Comparison of ENCODE assay signal across 2 cellular contexts in genomic region chr6:18254793-18255192, GRCh38.
A peak's percentile ranks its signal among the peaks of the same experiment; 100 is the strongest.
TF ChIP-seq lines count a peak whose summit lies in the region.

No MANE protein-coding gene starts in this region.

TF ChIP-seq in HCT116, 20 proteins besides CTCF, POLR2A, EP300 and RAD21 (continued from another document):
- TF ChIP-seq POLR2AphosphoS5 (IDR thresholded peaks at IDR 0.05; ENCODE audit: low read depth, low read length): no peak
- no peak for TF ChIP-seq JUND (IDR thresholded peaks at IDR 0.05)
- no peak for TF ChIP-seq ATF3 (IDR thresholded peaks at IDR 0.05)
- no peak for TF ChIP-seq REST (IDR thresholded peaks at IDR 0.05; ENCODE audit: low read depth)
- no peak for TF ChIP-seq CEBPB (IDR thresholded peaks at IDR 0.05; ENCODE audit: low read depth)

TF ChIP-seq in SK-N-SH, 30 proteins besides CTCF, POLR2A, EP300 and RAD21 (continued from another document):
- TF ChIP-seq USF1 (IDR thresholded peaks at IDR 0.05; ENCODE audit: borderline replicate concordance, low read depth) (no peak), ELF1 (IDR thresholded peaks at IDR 0.05) (no peak), NFIC (IDR thresholded peaks at IDR 0.05; ENCODE audit: borderline replicate concordance) (no peak), TAF1 (IDR thresholded peaks at IDR 0.05; ENCODE audit: borderline replicate concordance, low read depth, low read length) (no peak), REST (IDR thresholded peaks at IDR 0.05; ENCODE audit: low read depth, low read length) (no peak), TEAD4 (IDR thresholded peaks at IDR 0.05; ENCODE audit: borderline replicate concordance, insufficient read depth) (no peak), PBX3 (IDR thresholded peaks at IDR 0.05) (peak; percentile 42; the same call in 1 of the 2 replicates), RFX5 (IDR thresholded peaks at IDR 0.05; ENCODE audit: low read length) (no peak), POLR2AphosphoS5 (IDR thresholded peaks at IDR 0.05; ENCODE audit: low read depth, low read length) (no peak), USF2 (IDR thresholded peaks at IDR 0.05; ENCODE audit: borderline replicate concordance, low read depth, low read length) (no peak), CHD2 (IDR thresholded peaks at IDR 0.05; ENCODE audit: low read length, partially characterized antibody) (no peak), ZBTB33 (IDR thresholded peaks at IDR 0.05; ENCODE audit: borderline replicate concordance, low read depth) (no peak), FOSL2 (IDR thresholded peaks at IDR 0.05; ENCODE audit: borderline replicate concordance, low read depth) (no peak), TCF12 (IDR thresholded peaks at IDR 0.05) (peak; percentile 53), GABPA (IDR thresholded peaks at IDR 0.05; ENCODE audit: low read depth) (no peak), RCOR1 (IDR thresholded peaks at IDR 0.05; ENCODE audit: low read length) (peak; percentile 62; the same call in 1 of the 2 replicates), FOXJ3 (CRISPR knock-in tag; IDR thresholded peaks at IDR 0.05) (no peak), EZH2phosphoT487 (IDR thresholded peaks at IDR 0.05; ENCODE audit: borderline replicate concordance, low read depth) (no peak), YY1 (IDR thresholded peaks at IDR 0.05; ENCODE audit: low read depth) (no peak), JUND (IDR thresholded peaks at IDR 0.05) (no peak), MAX (IDR thresholded peaks at IDR 0.05; ENCODE audit: low read depth) (no peak), SIN3A (IDR thresholded peaks at IDR 0.05; ENCODE audit: borderline replicate concordance, low read depth, low read length) (no peak)
